In the genomic region with DNA sequence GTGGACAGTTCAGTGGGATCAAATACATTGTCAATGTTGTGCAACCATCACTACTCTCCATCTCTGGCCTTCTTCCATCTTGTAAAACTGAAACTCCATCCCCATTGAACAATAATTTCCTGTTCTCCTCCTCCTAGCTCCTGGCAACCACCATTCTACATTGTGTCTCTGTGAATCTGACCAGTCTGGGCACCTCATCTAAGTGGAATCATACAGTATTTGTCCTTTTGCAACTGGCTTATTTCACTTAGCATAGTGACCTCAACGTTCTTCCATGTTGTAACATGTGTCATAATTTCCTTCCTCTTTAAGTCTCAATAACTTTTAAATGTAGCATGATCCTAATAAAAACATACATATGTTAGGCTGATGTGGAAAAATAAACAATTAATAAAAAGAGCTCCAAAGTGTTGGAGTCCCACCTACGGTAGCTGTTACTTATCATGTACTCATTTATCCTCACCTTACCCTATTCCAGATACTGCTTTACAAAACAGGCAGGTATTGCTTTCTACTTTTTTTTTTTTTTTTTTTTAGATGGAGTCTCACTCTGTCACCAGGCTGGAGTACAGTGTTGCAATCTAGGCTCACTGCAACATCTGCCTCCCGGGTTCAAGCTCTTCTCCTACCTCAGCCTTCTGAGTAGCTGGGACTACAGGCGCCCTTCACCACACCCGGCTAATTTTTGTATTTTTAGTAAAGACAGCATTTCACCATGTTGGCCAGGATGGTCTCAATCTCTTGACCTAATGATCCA, we compare ENCODE assay signal across 15 cellular contexts.
DNase-seq lines count a peak whose midpoint lies in the region; FAIRE-seq and TF ChIP-seq lines count a peak whose summit lies in the region.
"Had no signal": no experiment of that assay in that cellular context is flagged by ENCODE, and none has a peak within 500 bp of the region (broad histone marks: within the 10 kb centered on the region; RNA-seq: fewer than 3 reads in every experiment).

No MANE protein-coding gene starts in this region.

- H3K4me1 ChIP-seq in Karpas-422 (ENCODE audit: low read length), result no peaks in the 10 kb centered on the region

- H2AFZ ChIP-seq in Karpas-422 (ENCODE audit: low read length), result no peak overlapping the region

- H3K4me3 ChIP-seq in cardiac fibroblast (replicated peaks in 1 of 2; ENCODE audit: low read depth in 2 of 2, low read length in 2 of 2), result no peak overlapping the region
- H3K4me3 ChIP-seq in Karpas-422 (ENCODE audit: low read length), result no peak overlapping the region
- H3K4me3 ChIP-seq: BLaER1, smooth muscle cell had no signal

- no peaks in the 10 kb centered on the region for H3K36me3 ChIP-seq in Karpas-422 (ENCODE audit: insufficient read depth, low read length)
- H3K36me3 ChIP-seq: BLaER1 had no signal

- FAIRE-seq in GM18507 (lab: Jason Lieb, UNC) (peak; percentile 54), urothelium cell line (lab: Jason Lieb, UNC) (no peak)

- H3K4me2 ChIP-seq in Karpas-422 (ENCODE audit: low read depth, low read length, poor library complexity, severe bottlenecking), result no peak overlapping the region
- H3K4me2 ChIP-seq: BLaER1, smooth muscle cell had no signal

- DNase-seq in GM18507 (ENCODE audit: extremely low spot score, insufficient read length, low read depth) (no peak), MV-4-11 (lab: John Stamatoyannopoulos, UW) (peak; percentile 94), cardiac fibroblast (ENCODE audit: low read depth in 2 of 2) (peak; percentile 46 to 84), lung microvascular endothelial cell (ENCODE audit: low read depth in 2 of 2) (peak; percentile 45 to 69), urothelium cell line (ENCODE audit: low spot score) (no peak), GM10266 (ENCODE audit: extremely low spot score) (no peak), Karpas-422 (no peak)
- DNase-seq in activated effector memory CD4-positive, alpha-beta T cell treated with anti-CD3 and anti-CD28 coated beads, Interleukin-2, amount 50 U/mL, for 16 hours, result no peak
- DNase-seq: activated T-cell treated with anti-CD3 and anti-CD28 coated beads for 4 hours; effector CD4-positive, alpha-beta T cell; H7; NCI-H1417 treated with DMSO at 0.1 percent for 48 hours; NCI-H510A had no signal

- peaks cover 6% of the 10 kb centered on the region; the same call in 1 of the 2 replicates for H3K9me3 ChIP-seq in Karpas-422 (ENCODE audit: low read length)

- no peaks in the 10 kb centered on the region for H4K20me1 ChIP-seq in Karpas-422 (ENCODE audit: insufficient read depth, low read depth, low read length)
- H4K20me1 ChIP-seq: BLaER1 had no signal

- H3K79me2 ChIP-seq in Karpas-422 (ENCODE audit: low read length), result no peaks in the 10 kb centered on the region

- H3K27ac ChIP-seq in Karpas-422 (ENCODE audit: low read length), result no peak overlapping the region
- H3K27ac ChIP-seq: BLaER1 had no signal

- TF ChIP-seq CTCF in cardiac fibroblast (IDR thresholded peaks at IDR 0.05; ENCODE audit: low read depth, low read length), result no peak
- TF ChIP-seq CTCF in GM10266 (IDR thresholded peaks at IDR 0.05; ENCODE audit: control insufficient read depth, insufficient read depth, low read depth, missing control alignments), result no peak

- no peaks in the 10 kb centered on the region for H3K27me3 ChIP-seq in Karpas-422 (ENCODE audit: low read length)
- H3K27me3 ChIP-seq: BLaER1 had no signal

- H3K9ac ChIP-seq in Karpas-422 (ENCODE audit: low read length), result no peak overlapping the region
- H3K9ac ChIP-seq: BLaER1 had no signal

- no peaks in the 10 kb centered on the region for H3K9me2 ChIP-seq in Karpas-422 (replicated peaks; ENCODE audit: insufficient read depth, low read length)

Comparison
In these comparisons a context has a peak if more than half of its experiments do, and no peak if none do; other contexts are left out.
1. DNase-seq: peak in MV-4-11 (single experiment), cardiac fibroblast (2 of 2) and lung microvascular endothelial cell (2 of 2); none in GM18507 (single experiment), activated effector memory CD4-positive, alpha-beta T cell treated with anti-CD3 and anti-CD28 coated beads, Interleukin-2, amount 50 U/mL, for 16 hours (single experiment), urothelium cell line (single experiment), GM10266 (single experiment) and Karpas-422 (single experiment).